14 cellular contexts compared by ENCODE assay signal in the genomic region with DNA sequence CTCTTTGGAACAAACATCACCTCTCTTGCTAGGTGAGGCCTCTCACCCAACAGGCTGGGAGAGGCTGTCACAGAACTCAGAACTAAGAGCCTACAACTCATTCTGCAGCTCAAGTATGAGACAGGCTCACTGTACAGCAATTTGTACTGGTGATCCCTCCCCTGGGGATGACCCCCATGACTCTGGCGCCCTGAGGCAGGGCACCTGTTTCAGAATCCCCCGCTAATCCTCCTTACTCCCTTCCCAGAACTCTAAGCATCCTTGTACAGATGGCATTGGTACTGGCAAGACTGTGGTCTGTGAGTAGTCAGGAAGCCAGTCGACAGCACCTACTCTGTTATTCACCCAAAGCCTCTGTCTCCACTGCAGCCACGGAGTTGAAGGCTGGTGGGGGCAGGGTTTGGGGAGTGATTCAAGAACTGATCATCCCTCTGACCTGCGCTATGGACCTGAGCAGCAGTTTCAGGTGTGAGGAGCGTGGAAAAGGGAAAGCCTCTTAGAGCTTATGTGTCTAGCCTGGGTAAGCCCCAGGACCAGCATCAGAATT.
DNase-seq lines count a peak whose midpoint lies in the region; ATAC-seq and TF ChIP-seq lines count a peak whose summit lies in the region.
"Had no signal": no experiment of that assay in that cellular context is flagged by ENCODE, and none has a peak within 500 bp of the region (broad histone marks: within the 10 kb centered on the region; RNA-seq: fewer than 3 reads in every experiment).

No MANE protein-coding gene starts in this region.

- H3K4me3 Mint-ChIP-seq in IgD-negative memory B cell: peak overlapping the region; percentile 47 to 83 (median 64)
- H3K4me3 Mint-ChIP-seq in natural killer cell: no peak overlapping the region
- H3K4me3 Mint-ChIP-seq in CD8-positive, alpha-beta memory T cell: no peak overlapping the region
- H3K4me3 Mint-ChIP-seq: T-helper 17 cell had no signal

- no peaks in the 10 kb centered on the region for H3K9me3 ChIP-seq in DND-41 (ENCODE audit: insufficient read depth, low read length, severe bottlenecking)
- no peaks in the 10 kb centered on the region for H3K9me3 ChIP-seq in WERI-Rb-1 (ENCODE audit: severe bottlenecking)
- no peaks in the 10 kb centered on the region for H3K9me3 ChIP-seq in CD8-positive, alpha-beta memory T cell (ENCODE audit: low read length)
- H3K9me3 ChIP-seq: tibial artery had no signal

- intact Hi-C loops in natural killer cell (cut with micrococcal nuclease): no loop called here

- H3K27ac ChIP-seq in DND-41 (ENCODE audit: low read length) (no peak overlapping the region), WERI-Rb-1 (no peak overlapping the region)
- H3K27ac ChIP-seq in CD8-positive, alpha-beta memory T cell (ENCODE audit: low read depth, low read length): no peak overlapping the region
- H3K27ac ChIP-seq: tibial artery had no signal

- CTCF ChIA-PET in CD8-positive, alpha-beta memory T cell (lab: Charles Lee): no interaction called here

- no peaks in the 10 kb centered on the region for H3K9me3 Mint-ChIP-seq in IgD-negative memory B cell
- H3K9me3 Mint-ChIP-seq in natural killer cell: no peaks in the 10 kb centered on the region
- peaks cover 0 to 4% (median 0%) of the 10 kb centered on the region in 5 donors for H3K9me3 Mint-ChIP-seq in CD8-positive, alpha-beta memory T cell

- no peaks in the 10 kb centered on the region for H3K79me2 ChIP-seq in DND-41 (ENCODE audit: insufficient read depth, low read length)

- peak; percentile 33; the same call in 1 of the 3 replicates for ATAC-seq in DND-41 (ENCODE audit: insufficient read depth, low read depth)
- peak in 2 of 3 donors; percentile 12 to 55 for ATAC-seq in natural killer cell
- ATAC-seq in HG03097 (IDR thresholded peaks at IDR 0.05; ENCODE audit: low FRiP score, unreplicated experiment): no peak
- ATAC-seq: T-helper 17 cell had no signal

- H3K4me1 Mint-ChIP-seq in IgD-negative memory B cell: peaks cover 47 to 56% (median 53%) of the 10 kb centered on the region in 3 donors
- peaks cover 43 to 45% of the 10 kb centered on the region in 2 donors for H3K4me1 Mint-ChIP-seq in natural killer cell
- H3K4me1 Mint-ChIP-seq in CD8-positive, alpha-beta memory T cell: peaks cover 14 to 25% (median 15%) of the 10 kb centered on the region in 3 donors

- H4K20me1 ChIP-seq in DND-41 (ENCODE audit: insufficient read depth, low read length): no peaks in the 10 kb centered on the region

- H3K4me3 ChIP-seq in DND-41 (ENCODE audit: low read depth in 1 of 2, low read length in 2 of 2) (no peak overlapping the region), WERI-Rb-1 (ENCODE audit: low read depth, low read length) (no peak overlapping the region)
- no peak overlapping the region for H3K4me3 ChIP-seq in CD8-positive, alpha-beta memory T cell (ENCODE audit: low read length)
- H3K4me3 ChIP-seq: tibial artery had no signal

- no peak overlapping the region for H3K9ac ChIP-seq in DND-41 (ENCODE audit: low read depth, low read length)

- H3K36me3 Mint-ChIP-seq in IgD-negative memory B cell: peaks cover 5% of the 10 kb centered on the region
- H3K36me3 Mint-ChIP-seq in natural killer cell: no peaks in the 10 kb centered on the region
- peaks cover 0 to 18% (median 2%) of the 10 kb centered on the region in 3 donors for H3K36me3 Mint-ChIP-seq in CD8-positive, alpha-beta memory T cell

- H3K4me2 ChIP-seq in DND-41 (ENCODE audit: insufficient read depth, low read length): no peak overlapping the region

- H3K27me3 ChIP-seq in DND-41 (ENCODE audit: insufficient read depth, low read length, poor library complexity) (no peaks in the 10 kb centered on the region), WERI-Rb-1 (ENCODE audit: insufficient read depth, low read depth, severe bottlenecking) (no peaks in the 10 kb centered on the region)
- no peaks in the 10 kb centered on the region for H3K27me3 ChIP-seq in CD8-positive, alpha-beta memory T cell (ENCODE audit: insufficient read depth, low read length, poor library complexity, severe bottlenecking)
- H3K27me3 ChIP-seq: tibial artery had no signal

- POLR2A ChIA-PET in CD8-positive, alpha-beta memory T cell (lab: Charles Lee): no interaction called here

- peak overlapping the region; percentile 83 to 97 (median 91) for H3K27ac Mint-ChIP-seq in IgD-negative memory B cell
- H3K27ac Mint-ChIP-seq in natural killer cell: peak overlapping the region in 1 of 2 donors; percentile 88
- peak overlapping the region in 4 of 8 donors; percentile 33 to 77 (median 60) for H3K27ac Mint-ChIP-seq in CD8-positive, alpha-beta memory T cell
- H3K27ac Mint-ChIP-seq: T-helper 17 cell had no signal

- H3K27me3 Mint-ChIP-seq in IgD-negative memory B cell: no peaks in the 10 kb centered on the region
- H3K27me3 Mint-ChIP-seq in natural killer cell (ENCODE audit: low read depth in 2 of 2): no peaks in the 10 kb centered on the region
- H3K27me3 Mint-ChIP-seq in CD8-positive, alpha-beta memory T cell: peaks cover 0 to 3% of the 10 kb centered on the region in 2 donors
- H3K27me3 Mint-ChIP-seq: T-helper 17 cell had no signal

- H3K4me1 ChIP-seq in DND-41 (ENCODE audit: insufficient read depth, low read length): no peaks in the 10 kb centered on the region
- no peaks in the 10 kb centered on the region for H3K4me1 ChIP-seq in CD8-positive, alpha-beta memory T cell (ENCODE audit: insufficient read depth, low read length)
- H3K4me1 ChIP-seq: tibial artery had no signal

- no peaks in the 10 kb centered on the region for H3K36me3 ChIP-seq in DND-41 (ENCODE audit: insufficient read depth, low read length)
- no peaks in the 10 kb centered on the region for H3K36me3 ChIP-seq in WERI-Rb-1
- no peaks in the 10 kb centered on the region for H3K36me3 ChIP-seq in CD8-positive, alpha-beta memory T cell (ENCODE audit: insufficient read depth, low read length)
- H3K36me3 ChIP-seq: tibial artery had no signal

- no peak overlapping the region for H2AFZ ChIP-seq in DND-41 (ENCODE audit: low read depth, low read length)

- DNase-seq in DND-41: no peak
- DNase-seq in WERI-Rb-1: peak; percentile 27
- no peak for DNase-seq in natural killer cell
- DNase-seq in CD8-positive, alpha-beta memory T cell: no peak
- DNase-seq in cerebellar nuclear complex (lab: John Stamatoyannopoulos, UW): no peak
- no peak for DNase-seq in GF-D8 (lab: John Stamatoyannopoulos, UW)
- DNase-seq: activated effector memory CD4-positive, alpha-beta T cell treated with Interleukin-2 at 50 U/mL for 16 hours; AML-193; amniotic stem cell; foreskin fibroblast; T-helper 17 cell; tibial artery had no signal

- no peak for TF ChIP-seq CTCF in DND-41 (IDR thresholded peaks at IDR 0.05; ENCODE audit: borderline replicate concordance, extremely low read depth, low read length, poor library complexity, severe bottlenecking)
- no peak for TF ChIP-seq CTCF in WERI-Rb-1 (IDR thresholded peaks at IDR 0.05; ENCODE audit: low read depth, low read length)
- no peak for TF ChIP-seq CTCF in natural killer cell (IDR thresholded peaks at IDR 0.05)

Comparison
In these comparisons a context has a peak if more than half of its experiments do, and no peak if none do; other contexts are left out.
1. H3K4me3 Mint-ChIP-seq: peak in IgD-negative memory B cell (4 of 4); none in natural killer cell (single experiment) and CD8-positive, alpha-beta memory T cell (0 of 7).